8 cellular contexts compared by ENCODE assay signal in the genomic region with DNA sequence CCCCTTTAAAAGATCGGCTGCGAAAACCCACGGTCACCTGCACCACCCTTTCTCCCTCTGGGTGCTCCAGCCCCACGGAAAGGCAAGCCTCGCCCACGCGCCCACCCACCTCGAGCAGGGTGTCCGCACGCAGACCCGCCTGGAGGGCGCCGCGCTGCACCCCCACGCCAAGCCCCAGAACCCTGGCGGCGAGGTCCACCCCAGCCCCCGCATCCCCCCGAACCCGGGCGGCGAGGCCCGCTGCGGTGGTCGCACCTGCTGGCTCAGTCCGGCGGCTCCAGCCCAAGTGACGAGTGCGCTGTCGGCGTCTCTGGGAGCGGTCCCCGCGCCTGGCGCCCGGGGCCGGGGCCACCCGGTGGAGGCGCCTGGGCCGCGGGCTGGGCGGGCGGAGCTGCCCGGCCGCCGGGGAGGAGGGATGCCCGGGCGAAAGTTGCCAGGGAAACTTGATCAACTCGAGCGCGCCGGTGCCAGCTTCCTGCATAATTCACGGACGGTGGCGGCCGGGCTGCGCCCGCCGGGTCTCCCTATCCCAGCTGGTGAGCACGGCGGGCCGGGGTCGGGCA. TPM values are rescaled to one million over a fixed set of nuclear protein-coding genes. Genes with fewer than 3 reads are reported as not detected.
A peak's percentile ranks its signal among the peaks of the same experiment; 100 is the strongest.
DNase-seq lines count a peak whose midpoint lies in the region; ATAC-seq, FAIRE-seq and TF ChIP-seq lines count a peak whose summit lies in the region.

No MANE protein-coding gene starts in this region.

- ATAC-seq in pancreas (peak; percentile 8 to 51 (median 19)), HG03108 (IDR thresholded peaks at IDR 0.05; ENCODE audit: unreplicated experiment) (no peak), HG03521 (IDR thresholded peaks at IDR 0.05; ENCODE audit: unreplicated experiment) (no peak)

- H3K4me1 ChIP-seq in pancreas = peaks cover 17 to 19% (median 18%) of the 10 kb centered on the region in 3 donors

- TF ChIP-seq CTCF in pancreas (IDR thresholded peaks at IDR 0.05) = no peak

- peak overlapping the region; percentile 35 to 93 (median 88) for H3K27ac ChIP-seq in pancreas

- no peaks in the 10 kb centered on the region for H3K36me3 ChIP-seq in pancreas

- intact Hi-C loops in pancreas (cut with DNase I) = loop anchor here in 1 of 3 donors (10.0 kb wide), 1 partner anchor 94 kb away; no protein-coding TSS in a partner anchor

- peak overlapping the region; percentile 62 to 82 (median 68) for H3K4me3 ChIP-seq in pancreas

- FAIRE-seq in pancreas (lab: Jason Lieb, UNC) = no peak

- H3K9me3 ChIP-seq in pancreas = no peaks in the 10 kb centered on the region

- DNase-seq in DMS53 treated with DMSO at 0.1 percent for 48 hours (lab: John Stamatoyannopoulos, UW; ENCODE audit: unreplicated experiment) (peak; percentile 32), NCI-H510A (lab: John Stamatoyannopoulos, UW) (peak; percentile 43), fibroblast of gingiva (ENCODE audit: low read depth) (peak; percentile 21), pancreas (peak; percentile 50 to 91 (median 72)), COLO668 (lab: John Stamatoyannopoulos, UW; ENCODE audit: unreplicated experiment) (no peak)
- DNase-seq in activated naive CD4-positive, alpha-beta T cell (lab: John Stamatoyannopoulos, UW) = no peak

- WGBS in pancreas, 2 donors = 1% methylated on average over 38 to 63 of the region's 63 CpGs

- no peaks in the 10 kb centered on the region for H3K27me3 ChIP-seq in pancreas

RNA-seq across cellular contexts. Expression of a gene that starts 1.1 kb away (rescaled TPM):
- 10 to 100 TPM; 25.9 to 44.9 (median 33.7) TPM for total RNA-seq in pancreas
- 10 to 100 TPM in 1 of 2 donors, 1 to 10 TPM in 1; 8.4 to 25.7 TPM for polyA plus RNA-seq in pancreas

Comparison
In these comparisons a context has a peak if more than half of its experiments do, and no peak if none do; other contexts are left out.
1. DNase-seq: peak in DMS53 treated with DMSO at 0.1 percent for 48 hours (single experiment), NCI-H510A (single experiment), fibroblast of gingiva (single experiment) and pancreas (6 of 6); none in COLO668 (single experiment) and activated naive CD4-positive, alpha-beta T cell (0 of 4).
2. ATAC-seq: peak in pancreas (4 of 4); none in HG03108 (single experiment) and HG03521 (single experiment).